Comparison of ENCODE assay signal across 29 cellular contexts in the genomic region with DNA sequence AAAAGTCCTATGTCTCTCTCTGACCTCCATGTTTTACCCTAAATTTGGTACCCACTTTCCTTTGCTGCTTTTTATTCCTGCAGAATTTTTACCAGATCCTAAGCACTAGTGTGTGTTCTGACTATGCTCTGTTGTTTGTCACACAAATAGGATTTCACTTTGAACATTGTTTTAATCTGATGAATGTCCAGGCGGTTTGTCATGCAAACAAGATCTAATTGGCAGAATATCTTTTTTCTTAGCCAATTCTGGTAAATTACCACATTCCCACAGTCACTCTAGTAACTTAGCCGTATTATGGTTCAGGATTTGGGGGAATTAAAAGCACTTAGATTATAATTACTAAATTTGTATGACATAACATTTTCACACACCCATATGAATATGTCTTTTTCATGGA.
"Had no signal": no experiment of that assay in that cellular context is flagged by ENCODE, and none has a peak within 500 bp of the region (broad histone marks: within the 10 kb centered on the region; RNA-seq: fewer than 3 reads in every experiment).

No MANE protein-coding gene starts in this region.

- H3K27me3 Mint-ChIP-seq: activated B cell treated with CpG ODN at 0.5 μM for 24 hours; activated CD4-positive, alpha-beta memory T cell treated with anti-CD3 and anti-CD28 coated beads, Interleukin-2, amount 10 ng/mL, durations not matched to agents 7 days and 5 days; activated naive CD4-positive, alpha-beta T cell treated with anti-CD3 and anti-CD28 coated beads, Interleukin-2, amount 10 ng/mL, durations not matched to agents 7 days and 5 days; activated naive CD8-positive, alpha-beta T cell treated with anti-CD3 and anti-CD28 coated beads, Interleukin-2, amount 10 ng/mL, durations not matched to agents 7 days and 5 days; activated T-cell treated with anti-CD3 and anti-CD28 coated beads, Interleukin-2, amount 50 U/mL, for 24 hours; effector memory CD8-positive, alpha-beta T cell; T-helper 17 cell had no signal

- H3K36me3 ChIP-seq: ascending aorta, breast epithelium, cardiac muscle cell, esophagus muscularis mucosa, WERI-Rb-1 had no signal

- H3K36me3 Mint-ChIP-seq: activated naive CD4-positive, alpha-beta T cell treated with anti-CD3 and anti-CD28 coated beads, Interleukin-2, amount 10 ng/mL, durations not matched to agents 7 days and 5 days; activated naive CD4-positive, alpha-beta T cell treated with anti-CD3 and anti-CD28 coated beads, Interleukin-2, amount 50 U/mL, for 72 hours; activated naive CD8-positive, alpha-beta T cell treated with anti-CD3 and anti-CD28 coated beads, Interleukin-2, amount 10 ng/mL, durations not matched to agents 7 days and 5 days; brain had no signal

- DNase-seq: activated B cell treated with CpG ODN at 0.5 μM for 24 hours; activated CD4-positive, alpha-beta memory T cell treated with anti-CD3 and anti-CD28 coated beads, Interleukin-2, amount 10 ng/mL, durations not matched to agents 7 days and 5 days; activated CD4-positive, alpha-beta T cell treated with anti-CD3 and anti-CD28 coated beads for 48 hours; activated CD4-positive, alpha-beta T cell treated with anti-CD3 and anti-CD28 coated beads, Interleukin-2, amount 50 U/mL, for 4 hours; activated CD8-positive, alpha-beta memory T cell treated with anti-CD3 and anti-CD28 coated beads, Interleukin-2, amount 50 U/mL, for 48 hours; activated gamma-delta T cell; activated naive CD4-positive, alpha-beta T cell; activated naive CD4-positive, alpha-beta T cell treated with anti-CD3 and anti-CD28 coated beads, Interleukin-2, amount 10 ng/mL, durations not matched to agents 7 days and 5 days; activated naive CD8-positive, alpha-beta T cell treated with anti-CD3 and anti-CD28 coated beads, Interleukin-2, amount 10 ng/mL, durations not matched to agents 7 days and 5 days; activated T-cell treated with anti-CD3 and anti-CD28 coated beads for 4 hours; activated T-cell treated with anti-CD3 and anti-CD28 coated beads, Interleukin-2, amount 50 U/mL, for 24 hours; activated T-cell treated with anti-CD3 and anti-CD28 coated beads, Interleukin-2, amount 50 U/mL, for 72 hours; central memory CD4-positive, alpha-beta T cell; cortex of kidney; effector CD4-positive, alpha-beta T cell; effector memory CD8-positive, alpha-beta T cell; erythroblast; hippocampal formation; T-helper 17 cell; T1000; WERI-Rb-1 had no signal

- H3K4me1 Mint-ChIP-seq: activated CD4-positive, alpha-beta memory T cell treated with anti-CD3 and anti-CD28 coated beads, Interleukin-2, amount 10 ng/mL, durations not matched to agents 7 days and 5 days; activated naive CD4-positive, alpha-beta T cell treated with anti-CD3 and anti-CD28 coated beads, Interleukin-2, amount 10 ng/mL, durations not matched to agents 7 days and 5 days; T-helper 17 cell had no signal

- H3K4me3 Mint-ChIP-seq: activated B cell treated with CpG ODN at 0.5 μM for 24 hours; activated CD4-positive, alpha-beta memory T cell treated with anti-CD3 and anti-CD28 coated beads, Interleukin-2, amount 10 ng/mL, durations not matched to agents 7 days and 5 days; activated naive CD4-positive, alpha-beta T cell treated with anti-CD3 and anti-CD28 coated beads, Interleukin-2, amount 10 ng/mL, durations not matched to agents 7 days and 5 days; activated naive CD8-positive, alpha-beta T cell treated with anti-CD3 and anti-CD28 coated beads, Interleukin-2, amount 10 ng/mL, durations not matched to agents 7 days and 5 days; activated T-cell treated with anti-CD3 and anti-CD28 coated beads, Interleukin-2, amount 50 U/mL, for 24 hours; activated T-cell treated with anti-CD3 and anti-CD28 coated beads, Interleukin-2, amount 50 U/mL, for 72 hours; effector memory CD8-positive, alpha-beta T cell; T-helper 17 cell; T-helper 2 cell treated with Interferon-gamma antibody and Interleukin-4, amounts not matched to agents 5 μg/mL and 100 μg/mL, for 36 hours had no signal

- H3K27me3 ChIP-seq: ascending aorta, breast epithelium, cardiac muscle cell, esophagus muscularis mucosa had no signal

- ATAC-seq: activated CD4-positive, CD25-positive, alpha-beta regulatory T cell treated with anti-CD3 and anti-CD28 coated beads, Interleukin-2, amount 50 U/mL, for 24 hours; activated naive CD4-positive, alpha-beta T cell treated with anti-CD3 and anti-CD28 coated beads, Interleukin-2, amount 50 U/mL, for 72 hours; activated T-cell treated with anti-CD3 and anti-CD28 coated beads, Interleukin-2, amount 50 U/mL, for 72 hours; effector memory CD8-positive, alpha-beta T cell; T-helper 17 cell had no signal

- H3K4me3 ChIP-seq: ascending aorta, breast epithelium, cardiac muscle cell, esophagus muscularis mucosa had no signal

- H3K27ac ChIP-seq: ascending aorta, breast epithelium, cardiac muscle cell, esophagus muscularis mucosa, WERI-Rb-1 had no signal

- H3K27ac Mint-ChIP-seq: activated B cell treated with CpG ODN at 0.5 μM for 24 hours; activated CD4-positive, alpha-beta memory T cell treated with anti-CD3 and anti-CD28 coated beads, Interleukin-2, amount 10 ng/mL, durations not matched to agents 7 days and 5 days; activated naive CD4-positive, alpha-beta T cell treated with anti-CD3 and anti-CD28 coated beads, Interleukin-2, amount 10 ng/mL, durations not matched to agents 7 days and 5 days; activated naive CD4-positive, alpha-beta T cell treated with anti-CD3 and anti-CD28 coated beads, Interleukin-2, amount 50 U/mL, for 72 hours; activated naive CD8-positive, alpha-beta T cell treated with anti-CD3 and anti-CD28 coated beads, Interleukin-2, amount 10 ng/mL, durations not matched to agents 7 days and 5 days; activated T-cell treated with anti-CD3 and anti-CD28 coated beads, Interleukin-2, amount 50 U/mL, for 24 hours; activated T-cell treated with anti-CD3 and anti-CD28 coated beads, Interleukin-2, amount 50 U/mL, for 72 hours; effector memory CD8-positive, alpha-beta T cell; T-helper 17 cell; T-helper 2 cell treated with Interferon-gamma antibody and Interleukin-4, amounts not matched to agents 5 μg/mL and 100 μg/mL, for 36 hours had no signal

- H3K9me3 ChIP-seq: ascending aorta, breast epithelium, esophagus muscularis mucosa had no signal

- H3K4me1 ChIP-seq: ascending aorta, breast epithelium had no signal

- H3K9me3 Mint-ChIP-seq: activated CD4-positive, alpha-beta memory T cell treated with anti-CD3 and anti-CD28 coated beads, Interleukin-2, amount 10 ng/mL, durations not matched to agents 7 days and 5 days; activated T-cell treated with anti-CD3 and anti-CD28 coated beads, Interleukin-2, amount 50 U/mL, for 24 hours; brain; T-helper 2 cell treated with Interferon-gamma antibody and Interleukin-4, amounts not matched to agents 5 μg/mL and 100 μg/mL, for 36 hours had no signal
